Comparison of ENCODE assay signal across 9 cellular contexts in the genomic region with DNA sequence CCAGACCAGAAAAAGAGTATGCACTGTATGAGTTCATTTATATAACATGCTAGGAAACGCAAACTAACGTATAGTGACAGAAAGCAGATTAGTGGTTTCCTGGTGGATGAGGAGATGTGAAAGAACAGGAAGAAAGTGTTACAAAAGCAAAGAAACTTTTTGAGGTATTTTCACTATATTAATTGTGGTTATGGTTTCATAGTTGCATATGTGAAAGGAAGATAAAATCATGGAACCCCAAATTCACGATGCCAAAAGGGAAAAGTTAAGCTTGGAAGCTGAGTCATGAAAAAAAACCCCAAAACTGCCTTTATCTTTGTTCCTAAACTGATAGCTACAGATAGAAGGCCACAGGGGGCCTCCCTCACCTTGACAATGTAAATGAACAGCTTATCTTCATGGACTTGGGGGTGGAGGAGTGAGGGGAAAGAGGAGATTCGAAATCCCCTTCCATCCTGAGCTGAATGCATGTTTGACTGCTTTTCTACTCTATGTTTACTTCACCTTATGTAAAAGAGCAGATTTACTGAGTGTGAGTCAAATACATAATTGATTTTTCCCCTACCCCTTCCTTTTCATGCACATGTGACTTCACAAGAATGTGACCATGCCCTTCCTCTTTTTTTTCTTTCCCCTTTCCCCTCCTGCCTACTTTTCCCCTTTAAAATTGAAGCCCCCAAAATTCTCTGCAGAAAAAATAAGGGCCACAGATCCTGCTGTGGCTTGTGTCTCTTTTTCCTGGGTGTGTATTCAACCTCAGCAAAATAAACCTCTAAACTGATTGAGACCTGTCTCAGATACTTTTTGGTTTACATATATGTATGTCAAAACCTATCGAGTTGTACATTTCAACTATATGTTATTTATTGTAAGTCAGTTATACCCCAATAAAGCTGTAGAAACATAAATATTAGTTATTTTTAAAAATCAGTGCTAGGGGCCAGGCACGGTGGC.
DNase-seq lines count a peak whose midpoint lies in the region; ATAC-seq, FAIRE-seq and TF ChIP-seq lines count a peak whose summit lies in the region.
"Had no signal": no experiment of that assay in that cellular context is flagged by ENCODE, and none has a peak within 500 bp of the region (broad histone marks: within the 10 kb centered on the region; RNA-seq: fewer than 3 reads in every experiment).

No MANE protein-coding gene starts in this region.

- H3K9me3 ChIP-seq in WERI-Rb-1 (ENCODE audit: severe bottlenecking), result peaks cover 3% of the 10 kb centered on the region
- H3K9me3 ChIP-seq: esophagus muscularis mucosa had no signal

- peaks cover 2% of the 10 kb centered on the region for H3K4me1 ChIP-seq in mesendoderm (ENCODE audit: control insufficient read depth, low read depth, low read length)

- ATAC-seq in HG03432 (IDR thresholded peaks at IDR 0.05; ENCODE audit: unreplicated experiment) (peak; percentile 72), HG03520 (IDR thresholded peaks at IDR 0.05; ENCODE audit: unreplicated experiment) (no peak)

- no peak overlapping the region for H3K9ac ChIP-seq in mesendoderm (ENCODE audit: low read length)

- H3K4ac ChIP-seq in mesendoderm (ENCODE audit: low read depth, low read length), result peak overlapping the region; percentile 86

- no peaks in the 10 kb centered on the region for H3K79me1 ChIP-seq in mesendoderm (ENCODE audit: low read length)

- no peaks in the 10 kb centered on the region for H3K79me2 ChIP-seq in mesendoderm (ENCODE audit: control insufficient read depth, insufficient read depth, low read length)

- H4K5ac ChIP-seq in mesendoderm (ENCODE audit: low read length), result no peak overlapping the region

- H4K8ac ChIP-seq in mesendoderm (ENCODE audit: low read depth, low read length), result no peak overlapping the region

- peak overlapping the region; percentile 92 for H3K18ac ChIP-seq in mesendoderm (ENCODE audit: low read length)

- no peak overlapping the region for H3K27ac ChIP-seq in WERI-Rb-1
- H3K27ac ChIP-seq in mesendoderm (ENCODE audit: low read depth, low read length), result peak overlapping the region; percentile 91
- H3K27ac ChIP-seq: esophagus muscularis mucosa had no signal

- H3K36me3 ChIP-seq in WERI-Rb-1 (no peaks in the 10 kb centered on the region), mesendoderm (ENCODE audit: control insufficient read depth, insufficient read depth, low read length) (no peaks in the 10 kb centered on the region)
- H3K36me3 ChIP-seq: esophagus muscularis mucosa had no signal

- H3K4me3 ChIP-seq in WERI-Rb-1 (ENCODE audit: low read depth, low read length) (no peak overlapping the region), mesendoderm (ENCODE audit: low read length) (no peak overlapping the region)
- H3K4me3 ChIP-seq: esophagus muscularis mucosa had no signal

- peak overlapping the region; percentile 7 for H2BK5ac ChIP-seq in mesendoderm (ENCODE audit: low read length)

- no CpG with 5 or more reads among the region's 6 CpGs for WGBS in mesendoderm (ENCODE audit: extremely low coverage, insufficient coverage, low lambda C conversion rate)

- DNase-seq in GM12891 (ENCODE audit: insufficient read length, low spot score) (no peak), WERI-Rb-1 (no peak), mesendoderm (peak; percentile 97), posterior cingulate gyrus (no peak), ecto neural progenitor cell (ENCODE audit: low spot score) (no peak)
- no peak for DNase-seq in effector CD8-positive, alpha-beta T cell (lab: John Stamatoyannopoulos, UW)

- TF ChIP-seq CTCF in WERI-Rb-1 (IDR thresholded peaks at IDR 0.05; ENCODE audit: low read depth, low read length), result 0 out of 2 replicates have a peak, but pooled peaks have one; percentile 6

- H3K23ac ChIP-seq in mesendoderm (ENCODE audit: low read length), result no peak overlapping the region

- no peaks in the 10 kb centered on the region for H3K27me3 ChIP-seq in WERI-Rb-1 (ENCODE audit: insufficient read depth, low read depth, severe bottlenecking)
- H3K27me3 ChIP-seq in mesendoderm (ENCODE audit: insufficient read depth, low read length, poor library complexity), result no peaks in the 10 kb centered on the region
- H3K27me3 ChIP-seq: esophagus muscularis mucosa had no signal

- FAIRE-seq in GM12891 (lab: Jason Lieb, UNC), result peak; percentile 89

- no peak overlapping the region for H2AK5ac ChIP-seq in mesendoderm (ENCODE audit: low read length)

- peak overlapping the region; percentile 85 for H2BK15ac ChIP-seq in mesendoderm (replicated peaks; ENCODE audit: low read depth)

- no peak overlapping the region for H3K4me2 ChIP-seq in mesendoderm (ENCODE audit: low read length)

- H3K56ac ChIP-seq in mesendoderm (ENCODE audit: low read length), result peak overlapping the region; percentile 22

- intact Hi-C loops in posterior cingulate gyrus (cut with DNase I), result no loop called here

- H2BK120ac ChIP-seq in mesendoderm (ENCODE audit: low read depth, low read length), result peak overlapping the region; percentile 98

- no peak for TF ChIP-seq POLR2A in GM12891 (IDR thresholded peaks at IDR 0.05; ENCODE audit: low read depth, low read length)

TF ChIP-seq in GM12891, 5 proteins besides CTCF, POLR2A, EP300 and RAD21:
- TF ChIP-seq SPI1 (IDR thresholded peaks at IDR 0.05; ENCODE audit: low read depth, low read length) (peak; percentile 83), PAX5 (IDR thresholded peaks at IDR 0.05; ENCODE audit: insufficient read depth, low read length, severe bottlenecking) (no peak), POU2F2 (IDR thresholded peaks at IDR 0.05; ENCODE audit: low read depth, low read length) (peak; percentile 63; the same call in 1 of the 2 replicates)
